9 cellular contexts compared by ENCODE assay signal in the genomic region with DNA sequence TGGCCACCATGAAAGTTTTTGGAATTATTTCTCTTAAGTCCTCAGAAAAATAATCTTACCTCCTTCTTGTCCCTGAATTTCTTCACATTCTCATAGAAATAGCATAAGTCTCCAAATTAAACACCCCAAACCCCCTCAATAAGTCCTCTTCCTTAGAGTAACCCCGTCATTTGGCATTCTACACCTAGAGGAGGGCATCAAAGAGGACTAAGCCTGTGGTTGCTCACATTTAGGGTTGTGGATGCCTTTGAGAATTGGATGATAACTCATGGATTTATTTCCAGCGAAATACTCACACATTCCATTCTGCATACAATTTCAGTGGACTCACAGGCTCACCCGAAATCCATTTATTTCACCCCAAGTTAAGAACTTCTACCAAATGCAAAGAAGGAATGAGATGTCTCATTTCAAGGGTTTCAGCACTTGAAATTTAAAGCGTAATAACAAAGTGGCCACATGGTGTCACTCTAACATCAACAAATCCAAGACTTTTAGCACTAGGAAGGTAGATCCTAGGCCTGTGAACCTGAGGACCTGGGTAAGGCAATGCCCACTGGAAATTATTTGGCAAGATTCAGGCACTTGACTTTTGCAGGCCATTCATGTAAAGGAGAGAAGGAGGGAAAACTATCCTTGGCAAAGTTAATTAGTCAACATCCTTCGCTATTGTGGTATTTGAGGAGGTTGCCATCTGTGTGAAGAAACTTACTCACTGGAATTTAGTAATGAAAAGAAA. TPM values are rescaled to one million over a fixed set of nuclear protein-coding genes. Genes with fewer than 3 reads are reported as not detected.
DNase-seq lines count a peak whose midpoint lies in the region; ATAC-seq and TF ChIP-seq lines count a peak whose summit lies in the region.
"Had no signal": no experiment of that assay in that cellular context is flagged by ENCODE, and none has a peak within 500 bp of the region (broad histone marks: within the 10 kb centered on the region; RNA-seq: fewer than 3 reads in every experiment).

No MANE protein-coding gene starts in this region.

- ATAC-seq in T-helper 17 cell (peak; percentile 62), esophagus mucosa (peak; percentile 52)
- peak in 1 of 2 donors; percentile 63 for ATAC-seq in naive thymus-derived CD8-positive, alpha-beta T cell

- no peak overlapping the region for H2BK12ac ChIP-seq in H9 (ENCODE audit: insufficient read length, low read depth, low read length)

- no peak overlapping the region for H2BK15ac ChIP-seq in H9 (ENCODE audit: low read depth, low read length)

- no peak overlapping the region for H3K27ac Mint-ChIP-seq in H9
- H3K27ac Mint-ChIP-seq in T-helper 17 cell: no peak overlapping the region
- H3K27ac Mint-ChIP-seq in naive thymus-derived CD8-positive, alpha-beta T cell: no peak overlapping the region

- no peak overlapping the region for H3K4me3 Mint-ChIP-seq in H9
- H3K4me3 Mint-ChIP-seq in T-helper 17 cell: no peak overlapping the region
- H3K4me3 Mint-ChIP-seq in naive thymus-derived CD8-positive, alpha-beta T cell: no peak overlapping the region

- H3K79me2 ChIP-seq in H9 (ENCODE audit: insufficient read depth, low read length): no peaks in the 10 kb centered on the region

- no peaks in the 10 kb centered on the region for H3K9me3 Mint-ChIP-seq in H9
- no peaks in the 10 kb centered on the region for H3K9me3 Mint-ChIP-seq in naive thymus-derived CD8-positive, alpha-beta T cell

- POLR2A ChIA-PET in naive thymus-derived CD8-positive, alpha-beta T cell (lab: Charles Lee): no interaction called here

- no peaks in the 10 kb centered on the region for H4K20me1 ChIP-seq in H9 (ENCODE audit: control insufficient read depth, insufficient read depth, insufficient read length)

- H3K9me3 ChIP-seq in H9 (ENCODE audit: control insufficient read depth, low read depth, low read length) (no peaks in the 10 kb centered on the region), T-helper 17 cell (ENCODE audit: control insufficient read depth, low read length, poor library complexity, severe bottlenecking) (no peaks in the 10 kb centered on the region)

- H2AFZ ChIP-seq in H9 (ENCODE audit: low read length): no peak overlapping the region

- H3K27me3 Mint-ChIP-seq in H9 (ENCODE audit: low read depth): no peaks in the 10 kb centered on the region
- peaks cover 25% of the 10 kb centered on the region for H3K27me3 Mint-ChIP-seq in T-helper 17 cell
- peaks cover 0 to 7% (median 0%) of the 10 kb centered on the region in 5 donors for H3K27me3 Mint-ChIP-seq in naive thymus-derived CD8-positive, alpha-beta T cell

- no peak overlapping the region for H3T11ph ChIP-seq in H9 (ENCODE audit: low read length)

- WGBS in H9 (ENCODE audit: extremely low coverage, insufficient read length, low lambda C conversion rate): no CpG with 5 or more reads among the region's 5 CpGs

- H2BK5ac ChIP-seq in H9 (ENCODE audit: insufficient read length, low read length): no peak overlapping the region

- no peak overlapping the region for H3K27ac ChIP-seq in H9 (ENCODE audit: insufficient read length, low read depth, low read length)

- no peaks in the 10 kb centered on the region for H3K4me1 ChIP-seq in H9 (ENCODE audit: insufficient read depth, low read length)

- no peak overlapping the region for H3K9ac ChIP-seq in H9 (ENCODE audit: extremely low read depth, insufficient read length, low read length)

- no peaks in the 10 kb centered on the region for H3K4me1 Mint-ChIP-seq in H9
- peaks cover 9% of the 10 kb centered on the region for H3K4me1 Mint-ChIP-seq in T-helper 17 cell
- H3K4me1 Mint-ChIP-seq in naive thymus-derived CD8-positive, alpha-beta T cell: peaks cover 0 to 4% (median 3%) of the 10 kb centered on the region in 4 donors

- H3K4me2 ChIP-seq in H9 (ENCODE audit: insufficient read depth, insufficient read length, low read length): no peak overlapping the region

- peak; percentile 58 for DNase-seq in activated CD8-positive, alpha-beta memory T cell treated with anti-CD3 and anti-CD28 coated beads for 24 hours
- DNase-seq in activated CD8-positive, alpha-beta memory T cell treated with anti-CD3 and anti-CD28 coated beads, Interleukin-2, amount 50 U/mL, for 4 hours: no peak
- DNase-seq in H9: peak; percentile 36
- DNase-seq in NCI-H1694 (lab: John Stamatoyannopoulos, UW): peak; percentile 78
- DNase-seq in T-helper 17 cell: peak in 1 of 3 donors; percentile 28
- peak in 9 of 10 donors; percentile 0 to 67 (median 38) for DNase-seq in naive thymus-derived CD8-positive, alpha-beta T cell
- no peak for DNase-seq in ecto neural progenitor cell (ENCODE audit: low spot score)

- no peak overlapping the region for H3K23ac ChIP-seq in H9 (ENCODE audit: insufficient read length, low read depth, low read length)

- no peak overlapping the region for H2BK20ac ChIP-seq in H9 (ENCODE audit: low read depth, low read length, poor library complexity, severe bottlenecking)

- H3K14ac ChIP-seq in H9 (ENCODE audit: insufficient read depth, low read length): no peak overlapping the region

- H3K36me3 Mint-ChIP-seq in H9 (ENCODE audit: insufficient read depth in 1 of 3, low read depth in 3 of 3) (no peaks in the 10 kb centered on the region), T-helper 17 cell (ENCODE audit: low read depth) (peaks cover 2% of the 10 kb centered on the region)
- no peaks in the 10 kb centered on the region for H3K36me3 Mint-ChIP-seq in naive thymus-derived CD8-positive, alpha-beta T cell

- H3K23me2 ChIP-seq in H9 (ENCODE audit: insufficient read length, low read depth, low read length, poor library complexity, severe bottlenecking): no peaks in the 10 kb centered on the region

- TF ChIP-seq CTCF in H9 (conservative IDR thresholded peaks at IDR 0.05): peak; percentile 80

- no peak overlapping the region for H4K8ac ChIP-seq in H9 (replicated peaks; ENCODE audit: insufficient read length, low read depth, low read length)

- no peak overlapping the region for H3K18ac ChIP-seq in H9 (ENCODE audit: insufficient read length, low read depth, low read length)

- no peaks in the 10 kb centered on the region for H3K79me1 ChIP-seq in H9 (ENCODE audit: insufficient read depth, low read depth, low read length, poor library complexity, severe bottlenecking)

- H3K56ac ChIP-seq in H9 (ENCODE audit: insufficient read length, low read depth, low read length): no peak overlapping the region

- H3K27me3 ChIP-seq in H9 (ENCODE audit: insufficient read depth, low read length): no peaks in the 10 kb centered on the region

- no peak overlapping the region for H4K5ac ChIP-seq in H9 (ENCODE audit: insufficient read length, low read depth, low read length)

- no peak overlapping the region for H2BK120ac ChIP-seq in H9 (ENCODE audit: low read depth, low read length, poor library complexity, severe bottlenecking)

- no peak overlapping the region for H3K4ac ChIP-seq in H9 (ENCODE audit: low read depth, low read length)

- no peak overlapping the region for H4K91ac ChIP-seq in H9 (ENCODE audit: insufficient read length, low read depth, low read length)

- H2AK5ac ChIP-seq in H9 (ENCODE audit: insufficient read length, low read length): no peak overlapping the region

RNA-seq across cellular contexts. Expression of a gene that starts 24.6 kb away (rescaled TPM):
- not detected in 2 replicates for total RNA-seq in H9 (2021)
- under 1 TPM in 1 of 2 donors, not detected in 1; 0.23 TPM for total RNA-seq in T-helper 17 cell
- total RNA-seq in esophagus mucosa: not detected
- not detected for total RNA-seq in naive thymus-derived CD8-positive, alpha-beta T cell
- not detected for polyA plus RNA-seq in naive thymus-derived CD8-positive, alpha-beta T cell
- polyA plus RNA-seq: esophagus had no signal

RNA-seq across cellular contexts. Expression of a gene that starts 51.3 kb away (rescaled TPM):
- not detected in 2 replicates for total RNA-seq in H9 (2021)
- not detected for total RNA-seq in T-helper 17 cell
- total RNA-seq in esophagus mucosa: not detected
- not detected for total RNA-seq in naive thymus-derived CD8-positive, alpha-beta T cell
- polyA plus RNA-seq in naive thymus-derived CD8-positive, alpha-beta T cell: not detected
- polyA plus RNA-seq: esophagus had no signal

Comparison
In these comparisons a context has a peak if more than half of its experiments do, and no peak if none do; other contexts are left out.
1. DNase-seq: peak in activated CD8-positive, alpha-beta memory T cell treated with anti-CD3 and anti-CD28 coated beads for 24 hours (single experiment), H9 (single experiment), NCI-H1694 (single experiment) and naive thymus-derived CD8-positive, alpha-beta T cell (9 of 10); none in activated CD8-positive, alpha-beta memory T cell treated with anti-CD3 and anti-CD28 coated beads, Interleukin-2, amount 50 U/mL, for 4 hours (single experiment) and ecto neural progenitor cell (single experiment).